10 cellular contexts compared by ENCODE assay signal in genomic region chr6:2158596-2159271, GRCh38.
DNase-seq lines count a peak whose midpoint lies in the region; ATAC-seq and TF ChIP-seq lines count a peak whose summit lies in the region.
"Had no signal": no experiment of that assay in that cellular context is flagged by ENCODE, and none has a peak within 500 bp of the region (broad histone marks: within the 10 kb centered on the region; RNA-seq: fewer than 3 reads in every experiment).

No MANE protein-coding gene starts in this region.

- TF ChIP-seq POLR2A in HCT116 (IDR thresholded peaks at IDR 0.05; ENCODE audit: borderline replicate concordance, extremely low read depth, insufficient read depth, insufficient read length): no peak

- RAD21 ChIA-PET in HCT116 (lab: Charles Lee; ENCODE audit: low non-redundant PET in 1 of 2, low total read pairs in 2 of 2, uncharacterized antibody in 2 of 2, unreplicated experiment in 2 of 2): interaction anchor here in 1 of 2 experiments (0.7 kb wide), 1 partner anchor 195 kb away, joined by 3 read pairs; no protein-coding TSS in a partner anchor

- H3K36me3 ChIP-seq in HCT116 (ENCODE audit: control insufficient read depth in 1 of 2, insufficient read depth in 2 of 2, low read length in 2 of 2) (no peaks in the 10 kb centered on the region), left lung (no peaks in the 10 kb centered on the region)
- H3K36me3 ChIP-seq: upper lobe of left lung had no signal

- H2AFZ ChIP-seq in HCT116 (ENCODE audit: low read depth, low read length, poor library complexity, severe bottlenecking): no peak overlapping the region

- no peak overlapping the region for H3K27ac ChIP-seq in C4-2B
- no peak overlapping the region for H3K27ac ChIP-seq in HCT116 (ENCODE audit: low read depth, low read length)
- no peak overlapping the region for H3K27ac ChIP-seq in left lung
- H3K27ac ChIP-seq: upper lobe of left lung had no signal

- H3K27me3 ChIP-seq in HCT116 (ENCODE audit: insufficient read depth, low read length): no peaks in the 10 kb centered on the region
- no peaks in the 10 kb centered on the region for H3K27me3 ChIP-seq in left lung
- H3K27me3 ChIP-seq: upper lobe of left lung had no signal

- peak; percentile 85 for ATAC-seq in HCT116
- ATAC-seq in left lung: peak; percentile 35
- ATAC-seq in HG02840 (IDR thresholded peaks at IDR 0.05; ENCODE audit: low FRiP score, unreplicated experiment): no peak

- in situ Hi-C loops in GM13976 (cut with MboI; ENCODE audit: low sequenced_read_pairs, unreplicated experiment): no loop called here

- H3K4me3 ChIP-seq in HCT116 (replicated peaks in 1 of 2; ENCODE audit: low read depth in 1 of 2, low read length in 2 of 2): no peak overlapping the region
- H3K4me3 ChIP-seq in left lung: no peak overlapping the region
- H3K4me3 ChIP-seq: skin epidermis, upper lobe of left lung had no signal

- intact Hi-C loops in HCT116 (cut with micrococcal nuclease) (no loop called here), left lung (cut with DNase I) (no loop called here)

- H4K20me1 ChIP-seq in HCT116 (ENCODE audit: insufficient read depth): no peaks in the 10 kb centered on the region

- DNase-seq in HCT116 (ENCODE audit: low read depth, low spot score) (peak; percentile 70), astrocyte of the hippocampus (ENCODE audit: low read depth, low spot score) (peak; percentile 42), left lung (no peak), NCI-H446 treated with DMSO at 0.1 percent for 48 hours (lab: John Stamatoyannopoulos, UW) (no peak), GM13976 (ENCODE audit: low spot score) (no peak), NCI-H1417 treated with DMSO at 0.1 percent for 48 hours (lab: John Stamatoyannopoulos, UW) (no peak)
- DNase-seq: upper lobe of left lung had no signal

- no TSS peak for BruUV-seq in HCT116 (replicated peaks; lab: Mats Ljungman, UMichigan)

- no peaks in the 10 kb centered on the region for H3K9me2 ChIP-seq in HCT116 (ENCODE audit: insufficient read depth)

- peak overlapping the region; percentile 21; the same call in 1 of the 2 replicates for H3K4me2 ChIP-seq in HCT116 (ENCODE audit: low read length)

- H3K9ac ChIP-seq in HCT116 (ENCODE audit: low read length): no peak overlapping the region

- H3K4me1 ChIP-seq in HCT116 (ENCODE audit: control insufficient read depth in 1 of 2, insufficient read depth in 2 of 2, low read length in 2 of 2): peaks cover 46 to 61% of the 10 kb centered on the region in 2 experiments
- H3K4me1 ChIP-seq in left lung: peaks cover 5 to 19% of the 10 kb centered on the region in 2 donors

- no peaks in the 10 kb centered on the region for H3K79me2 ChIP-seq in HCT116 (ENCODE audit: insufficient read depth, low read length)

- peak; percentile 35 for TF ChIP-seq RAD21 in HCT116 (IDR thresholded peaks at IDR 0.05; ENCODE audit: low read depth)

- TF ChIP-seq CTCF in C4-2B (conservative IDR thresholded peaks at IDR 0.05): peak; percentile 57
- peak; percentile 46 to 75 (median 74); a peak in 5 of 6 replicates for TF ChIP-seq CTCF in HCT116 (IDR thresholded peaks at IDR 0.05 in 2 of 3, conservative IDR thresholded peaks at IDR 0.05 in 1 of 3; ENCODE audit: borderline replicate concordance in 1 of 3, insufficient read depth in 1 of 3, low read depth in 2 of 3, low read length in 2 of 3)
- TF ChIP-seq CTCF in left lung (IDR thresholded peaks at IDR 0.05): peak in 1 of 2 donors; percentile 28
- no peak for TF ChIP-seq CTCF in GM13976 (IDR thresholded peaks at IDR 0.05; ENCODE audit: borderline replicate concordance, control extremely low read depth, extremely low read depth, insufficient read depth, missing control alignments)

- POLR2A ChIA-PET in HCT116 (lab: Charles Lee): no interaction called here

- H3K9me3 ChIP-seq in HCT116 (ENCODE audit: control insufficient read depth in 1 of 2, insufficient read depth in 1 of 2, low read depth in 1 of 2, low read length in 2 of 2): no peaks in the 10 kb centered on the region
- no peaks in the 10 kb centered on the region for H3K9me3 ChIP-seq in left lung
- H3K9me3 ChIP-seq: upper lobe of left lung had no signal

- CTCF ChIA-PET in HCT116 (lab: Charles Lee): interaction anchor here (0.7 to 1.3 kb wide), 2 partner anchors 9 to 26 kb away, joined by 3 to 4 read pairs; no protein-coding TSS in a partner anchor

TF ChIP-seq in HCT116, 20 proteins besides CTCF, POLR2A, EP300 and RAD21:
- no peak for TF ChIP-seq ATF3 (IDR thresholded peaks at IDR 0.05)
- peak; percentile 65; the same call in 1 of the 2 replicates for TF ChIP-seq CBX3 (IDR thresholded peaks at IDR 0.05; ENCODE audit: low read depth)
- TF ChIP-seq TCF7L2 (IDR thresholded peaks at IDR 0.05; ENCODE audit: borderline replicate concordance, extremely low read depth, insufficient read depth, insufficient read length): no peak
- no peak for TF ChIP-seq MAX (IDR thresholded peaks at IDR 0.05)
- peak; percentile 25 for TF ChIP-seq YY1 (IDR thresholded peaks at IDR 0.05; ENCODE audit: extremely low read depth, insufficient replicate concordance, low read depth, low read length)

Comparison
In these comparisons a context has a peak if more than half of its experiments do, and no peak if none do; other contexts are left out.
1. DNase-seq: peak in HCT116 (single experiment) and astrocyte of the hippocampus (single experiment); none in left lung (0 of 2), NCI-H446 treated with DMSO at 0.1 percent for 48 hours (single experiment), GM13976 (single experiment) and NCI-H1417 treated with DMSO at 0.1 percent for 48 hours (single experiment).